ENCODE assay signal across 15 cellular contexts in genomic region chr2:109264595-109265328, GRCh38.
A peak's percentile ranks its signal among the peaks of the same experiment; 100 is the strongest.
DNase-seq lines count a peak whose midpoint lies in the region; ATAC-seq and TF ChIP-seq lines count a peak whose summit lies in the region.
"Had no signal": no experiment of that assay in that cellular context is flagged by ENCODE, and none has a peak within 500 bp of the region (broad histone marks: within the 10 kb centered on the region; RNA-seq: fewer than 3 reads in every experiment).

No MANE protein-coding gene starts in this region.

- in situ Hi-C loops in astrocyte of the cerebellum (cut with HindIII; ENCODE audit: low sequenced_read_pairs), result loop anchor here (5.0 kb wide), 1 partner anchor 73 kb away; no protein-coding TSS in a partner anchor

- no peak overlapping the region for H3K27ac Mint-ChIP-seq in activated CD4-positive, alpha-beta T cell treated with anti-CD3 and anti-CD28 coated beads, Interleukin-2, amount 10 ng/mL, durations not matched to agents 7 days and 5 days

- H3K4me1 Mint-ChIP-seq in activated CD4-positive, alpha-beta T cell treated with anti-CD3 and anti-CD28 coated beads, Interleukin-2, amount 10 ng/mL, durations not matched to agents 7 days and 5 days, result no peaks in the 10 kb centered on the region

- POLR2A ChIA-PET in activated CD4-positive, alpha-beta T cell treated with anti-CD3 and anti-CD28 coated beads, Interleukin-2, amount 10 ng/mL, durations not matched to agents 7 days and 5 days (lab: Charles Lee), result interaction anchor here (0.6 kb wide), 1 partner anchor 233 kb away, joined by 4 read pairs; no protein-coding TSS in a partner anchor

- H3K27ac ChIP-seq in thoracic aorta, result peak overlapping the region; percentile 11 to 39
- H3K27ac ChIP-seq: 22Rv1 had no signal

- ATAC-seq in thoracic aorta (ENCODE audit: insufficient number of reproducible peaks, low FRiP score, low read depth) (peak; percentile 33), GM19455 (IDR thresholded peaks at IDR 0.05; ENCODE audit: unreplicated experiment) (no peak), HG03039 (IDR thresholded peaks at IDR 0.05; ENCODE audit: unreplicated experiment) (no peak)

- no peaks in the 10 kb centered on the region for H3K9me3 Mint-ChIP-seq in activated CD4-positive, alpha-beta T cell treated with anti-CD3 and anti-CD28 coated beads, Interleukin-2, amount 10 ng/mL, durations not matched to agents 7 days and 5 days

- peaks cover 23 to 46% of the 10 kb centered on the region in 2 donors for H3K4me1 ChIP-seq in thoracic aorta (ENCODE audit: control insufficient read depth in 1 of 2, low read depth in 2 of 2)

- H3K27me3 Mint-ChIP-seq in activated CD4-positive, alpha-beta T cell treated with anti-CD3 and anti-CD28 coated beads, Interleukin-2, amount 10 ng/mL, durations not matched to agents 7 days and 5 days, result no peaks in the 10 kb centered on the region

- H3K9me3 ChIP-seq in thoracic aorta, result no peaks in the 10 kb centered on the region

- H3K4me3 ChIP-seq in astrocyte of the cerebellum (ENCODE audit: low read depth, low read length) (no peak overlapping the region), thoracic aorta (no peak overlapping the region)

- CTCF ChIA-PET in activated CD4-positive, alpha-beta T cell treated with anti-CD3 and anti-CD28 coated beads, Interleukin-2, amount 10 ng/mL, durations not matched to agents 7 days and 5 days (lab: Charles Lee), result no interaction called here

- no peak for TF ChIP-seq CTCF in astrocyte of the cerebellum (IDR thresholded peaks at IDR 0.05; ENCODE audit: low read depth, low read length, missing control alignments)
- TF ChIP-seq CTCF in thoracic aorta (IDR thresholded peaks at IDR 0.05), result no peak

- H3K36me3 ChIP-seq in thoracic aorta, result no peaks in the 10 kb centered on the region

- H3K36me3 Mint-ChIP-seq in activated CD4-positive, alpha-beta T cell treated with anti-CD3 and anti-CD28 coated beads, Interleukin-2, amount 10 ng/mL, durations not matched to agents 7 days and 5 days (ENCODE audit: low read depth), result no peaks in the 10 kb centered on the region

- H3K27me3 ChIP-seq in thoracic aorta (replicated peaks; ENCODE audit: insufficient read depth), result no peaks in the 10 kb centered on the region

- no peak overlapping the region for H3K4me3 Mint-ChIP-seq in activated CD4-positive, alpha-beta T cell treated with anti-CD3 and anti-CD28 coated beads, Interleukin-2, amount 10 ng/mL, durations not matched to agents 7 days and 5 days

- peak; percentile 4 for DNase-seq in NCI-H2227 (lab: John Stamatoyannopoulos, UW; ENCODE audit: unreplicated experiment)
- DNase-seq in NCI-H2227 treated with DMSO at 0.1 percent for 48 hours (lab: John Stamatoyannopoulos, UW), result no peak
- DNase-seq in astrocyte of the cerebellum (ENCODE audit: low read depth), result peak; percentile 72
- peak; percentile 70 for DNase-seq in iris pigment epithelial cell (ENCODE audit: low read depth)
- DNase-seq in thoracic aorta (ENCODE audit: low spot score), result no peak
- DNase-seq in activated CD4-positive, alpha-beta T cell treated with anti-CD3 and anti-CD28 coated beads, Interleukin-2, amount 10 ng/mL, durations not matched to agents 7 days and 5 days, result no peak
- DNase-seq: activated CD4-positive, alpha-beta T cell treated with anti-CD3 and anti-CD28 coated beads for 1 hour; activated gamma-delta T cell treated with Interleukin-2 at 50 U/mL for 16 hours; cortex of kidney; DND-41; MV-4-11; NCI-H526 treated with DMSO at 0.1 percent for 48 hours had no signal

Comparison
In these comparisons a context has a peak if more than half of its experiments do, and no peak if none do; other contexts are left out.
1. DNase-seq: peak in NCI-H2227 (single experiment), astrocyte of the cerebellum (single experiment) and iris pigment epithelial cell (single experiment); none in NCI-H2227 treated with DMSO at 0.1 percent for 48 hours (single experiment), thoracic aorta (single experiment) and activated CD4-positive, alpha-beta T cell treated with anti-CD3 and anti-CD28 coated beads, Interleukin-2, amount 10 ng/mL, durations not matched to agents 7 days and 5 days (single experiment).